Comparison of ENCODE assay signal across 19 cellular contexts in genomic region chr2:10873790-10874437, GRCh38. TPM values are rescaled to one million over a fixed set of nuclear protein-coding genes. Genes with fewer than 3 reads are reported as not detected.
DNase-seq lines count a peak whose midpoint lies in the region; ATAC-seq, FAIRE-seq and TF ChIP-seq lines count a peak whose summit lies in the region.
"Had no signal": no experiment of that assay in that cellular context is flagged by ENCODE, and none has a peak within 500 bp of the region (broad histone marks: within the 10 kb centered on the region; RNA-seq: fewer than 3 reads in every experiment).

No MANE protein-coding gene starts in this region.

- FAIRE-seq in GM12878 (lab: Jason Lieb, UNC) = peak; percentile 56
- FAIRE-seq: A549, colon, HepG2 had no signal

- TF ChIP-seq CTCF in GM12878 (IDR thresholded peaks at IDR 0.05 in 2 of 3, conservative IDR thresholded peaks at IDR 0.05 in 1 of 3; ENCODE audit: control insufficient read depth in 2 of 3, extremely low read depth in 1 of 3, insufficient read depth in 1 of 3, low read depth in 3 of 3, low read length in 3 of 3) (no peak), psoas muscle (IDR thresholded peaks at IDR 0.05) (no peak)

- H3K4me3 ChIP-seq in GM12878 (no peak overlapping the region), psoas muscle (no peak overlapping the region)
- H3K4me3 ChIP-seq: A549, SK-N-MC, transverse colon had no signal

- H3K9me3 ChIP-seq in GM12878 (replicated peaks; ENCODE audit: control insufficient read depth, insufficient read depth, low read length) = peaks cover 7% of the 10 kb centered on the region; the same call in 2 of the 3 replicates
- no peaks in the 10 kb centered on the region for H3K9me3 ChIP-seq in psoas muscle

- DNase-seq in activated CD4-positive, alpha-beta T cell treated with anti-CD3 and anti-CD28 coated beads for 36 hours = peak; percentile 50
- no peak for DNase-seq in activated CD4-positive, alpha-beta T cell treated with anti-CD3 and anti-CD28 coated beads, Interleukin-2, amount 50 U/mL, for 4 hours
- DNase-seq in GM12878 (ENCODE audit: low read depth, low spot score) (no peak), psoas muscle (no peak), NCI-H526 (lab: John Stamatoyannopoulos, UW) (no peak)
- no peak for DNase-seq in activated effector memory CD4-positive, alpha-beta T cell treated with Interleukin-2 at 50 U/mL for 16 hours
- DNase-seq in activated CD4-positive, CD25-positive, alpha-beta regulatory T cell treated with anti-CD3 and anti-CD28 coated beads, Interleukin-2, amount 50 U/mL, for 72 hours = no peak
- DNase-seq: activated CD4-positive, alpha-beta T cell treated with anti-CD3 and anti-CD28 coated beads for 1 hour; DMS153; natural killer cell; NCI-H1105 treated with DMSO at 0.1 percent for 48 hours; NCI-H774; transverse colon had no signal

- H3K4me3 Mint-ChIP-seq in activated CD4-positive, alpha-beta T cell treated with anti-CD3 and anti-CD28 coated beads for 36 hours = no peak overlapping the region
- H3K4me3 Mint-ChIP-seq: activated naive CD8-positive, alpha-beta T cell; natural killer cell had no signal

- H3K27me3 Mint-ChIP-seq in activated CD4-positive, alpha-beta T cell treated with anti-CD3 and anti-CD28 coated beads for 36 hours = peaks cover 4% of the 10 kb centered on the region

- TF ChIP-seq POLR2A in GM12878 (IDR thresholded peaks at IDR 0.05; ENCODE audit: low read depth, low read length) = no peak

- no peak overlapping the region for H3K27ac Mint-ChIP-seq in activated CD4-positive, alpha-beta T cell treated with anti-CD3 and anti-CD28 coated beads for 36 hours
- H3K27ac Mint-ChIP-seq: activated naive CD8-positive, alpha-beta T cell; natural killer cell had no signal

- intact Hi-C loops in activated CD4-positive, alpha-beta T cell treated with anti-CD3 and anti-CD28 coated beads for 36 hours (cut with DNase I, micrococcal nuclease) = no loop called here
- intact Hi-C loops in GM12878 (cut with micrococcal nuclease; ENCODE audit: unreplicated experiment) (no loop called here), psoas muscle (cut with DNase I) (no loop called here)

- no peak overlapping the region for H2AFZ ChIP-seq in GM12878 (ENCODE audit: control insufficient read depth, low read depth, low read length)

- H3K79me2 ChIP-seq in GM12878 (ENCODE audit: control insufficient read depth, insufficient read depth, low read length) = no peaks in the 10 kb centered on the region

- no TSS peak for BruUV-seq in GM12878 (replicated peaks; lab: Mats Ljungman, UMichigan)

- peaks cover 2% of the 10 kb centered on the region for H3K9me3 Mint-ChIP-seq in activated CD4-positive, alpha-beta T cell treated with anti-CD3 and anti-CD28 coated beads for 36 hours (ENCODE audit: low read depth)

- H4K20me1 ChIP-seq in GM12878 (ENCODE audit: control insufficient read depth, insufficient read depth) = no peaks in the 10 kb centered on the region

- H3K36me3 ChIP-seq in GM12878 (ENCODE audit: control insufficient read depth in 2 of 2, insufficient read depth in 2 of 2, low read length in 1 of 2) (no peaks in the 10 kb centered on the region), psoas muscle (ENCODE audit: insufficient read depth in 1 of 2, low read depth in 1 of 2) (no peaks in the 10 kb centered on the region)
- H3K36me3 ChIP-seq: transverse colon had no signal

- no peak for TF ChIP-seq EP300 in GM12878 (IDR thresholded peaks at IDR 0.05; ENCODE audit: borderline replicate concordance in 1 of 2, control insufficient read depth in 1 of 2, low read depth in 2 of 2, low read length in 2 of 2)

- H3K27me3 ChIP-seq in GM12878 (replicated peaks in 1 of 2; ENCODE audit: control insufficient read depth in 2 of 2, insufficient read depth in 2 of 2, low read length in 1 of 2) (peaks cover 2 to 4% of the 10 kb centered on the region in 2 experiments; a peak in 3 of 4 replicates), psoas muscle (ENCODE audit: insufficient read depth in 3 of 3, low read length in 2 of 3) (no peaks in the 10 kb centered on the region)
- H3K27me3 ChIP-seq: transverse colon had no signal

- ATAC-seq in activated CD4-positive, alpha-beta T cell treated with anti-CD3 and anti-CD28 coated beads for 36 hours = peak; percentile 87
- ATAC-seq in HG02610 (IDR thresholded peaks at IDR 0.05; ENCODE audit: unreplicated experiment) (peak; percentile 43), GM12878 (peak; percentile 61), psoas muscle (peak; percentile 68 to 86 (median 76))
- ATAC-seq: A549, HepG2, natural killer cell had no signal

- no peak for TF ChIP-seq RAD21 in GM12878 (IDR thresholded peaks at IDR 0.05; ENCODE audit: insufficient read depth, low read depth, low read length)

- RAD21 ChIA-PET in GM12878 (lab: Charles Lee; ENCODE audit: unreplicated experiment) = interaction anchor here (1.0 to 4.2 kb wide), 5 partner anchors 8 to 26 kb away, joined by 4 to 28 read pairs (median 8); no protein-coding TSS in a partner anchor

- WGBS in GM12878 (ENCODE audit: insufficient coverage, insufficient replicate concordance, low lambda C conversion rate, missing lambda C conversion rate) = 14% methylated on average over 9 of the region's 9 CpGs
- WGBS in psoas muscle, 3 donors = 35 to 46% (median 40%) methylated on average over 9 of the region's 9 CpGs

- no peak overlapping the region for H3K9ac ChIP-seq in GM12878 (ENCODE audit: control insufficient read depth, insufficient read depth, low read length)

- no peaks in the 10 kb centered on the region for H3K36me3 Mint-ChIP-seq in activated CD4-positive, alpha-beta T cell treated with anti-CD3 and anti-CD28 coated beads for 36 hours (ENCODE audit: low read depth)
- H3K36me3 Mint-ChIP-seq: activated naive CD8-positive, alpha-beta T cell had no signal

- CTCF ChIA-PET in activated CD4-positive, alpha-beta T cell treated with anti-CD3 and anti-CD28 coated beads for 36 hours (lab: Charles Lee) = interaction anchor here (0.6 to 1.3 kb wide), 5 partner anchors 9 to 251 kb away, joined by 3 to 5 read pairs (median 4); no protein-coding TSS in a partner anchor
- CTCF ChIA-PET in GM12878 (lab: Yijun Ruan, JAX) = interaction anchor here (1.0 to 3.2 kb wide), 4 partner anchors 9 to 41 kb away, joined by 3 to 13 read pairs (median 4); no protein-coding TSS in a partner anchor

- SMC1A ChIA-PET in GM12878 (lab: Charles Lee; ENCODE audit: uncharacterized antibody, unreplicated experiment) = interaction anchor here (1.0 to 5.0 kb wide), 4 partner anchors 9 to 27 kb away, joined by 3 to 34 read pairs (median 18); no protein-coding TSS in a partner anchor

- peak overlapping the region; percentile 3; the same call in 1 of the 2 replicates for H3K27ac ChIP-seq in GM12878 (ENCODE audit: control insufficient read depth, insufficient read depth)
- peak overlapping the region; percentile 54 for H3K27ac ChIP-seq in psoas muscle
- H3K27ac ChIP-seq: A549, SK-N-MC, transverse colon had no signal

- H3K4me1 ChIP-seq in GM12878 (ENCODE audit: control insufficient read depth, insufficient read depth, low read length) (peaks cover 2% of the 10 kb centered on the region), psoas muscle (peaks cover 16% of the 10 kb centered on the region)
- H3K4me1 ChIP-seq: A549 had no signal

- no peak overlapping the region for H3K4me2 ChIP-seq in GM12878 (ENCODE audit: control insufficient read depth, insufficient read depth)
- H3K4me2 ChIP-seq: A549 had no signal

- in situ Hi-C loops in GM12878 (cut with MboI) = no loop called here

- H3K4me1 Mint-ChIP-seq in activated CD4-positive, alpha-beta T cell treated with anti-CD3 and anti-CD28 coated beads for 36 hours = peaks cover 11% of the 10 kb centered on the region
- H3K4me1 Mint-ChIP-seq: natural killer cell had no signal

- POLR2A ChIA-PET in activated CD4-positive, alpha-beta T cell treated with anti-CD3 and anti-CD28 coated beads for 36 hours (lab: Charles Lee) = no interaction called here
- POLR2A ChIA-PET in GM12878 (lab: Charles Lee) = interaction anchor here (1.3 to 2.7 kb wide), 3 partner anchors 10 to 12 kb away, joined by 3 to 15 read pairs (median 7); no protein-coding TSS in a partner anchor

RNA-seq across cellular contexts. Expression of gene KCNF1, which starts 37.8 kb away (rescaled TPM):
- total RNA-seq in activated CD4-positive, alpha-beta T cell treated with anti-CD3 and anti-CD28 coated beads for 36 hours = not detected
- total RNA-seq in GM12878 (2013; cell fraction: nucleolus; rRNA removed) = not detected in 2 replicates
- total RNA-seq in GM12878 (2014; rRNA removed) (not detected in 2 replicates), GM12878 (2014; rRNA removed; fragmentation: Illumina TruSeq; extraction: Trizol) (not detected in 2 replicates), GM12878 (2021) (not detected in 2 replicates), psoas muscle (not detected)
- polyA plus RNA-seq in GM12878 (2011; ENCODE audit: low read depth) = not detected
- polyA plus RNA-seq in GM12878 (2011; rRNA removed) (not detected in 2 replicates), GM12878 (2014; fragmentation: Illumina TruSeq; extraction: Trizol) (not detected in 2 replicates), GM12878 (2014; fragmentation: Nextera tagmentation; extraction: Ambion mirVana) (not detected), GM12878 (2014; rRNA removed) (not detected in 2 replicates), GM12878 (2016; fragmentation: Nextera tagmentation; extraction: Ambion mirVana) (not detected), psoas muscle (under 1 TPM in 2 of 3 donors, not detected in 1; 0.06 to 0.07 TPM)
- not detected in 2 replicates for polyA plus RNA-seq in GM12878 (2011; cell fraction: cytosol; rRNA removed)
- not detected in 2 replicates for polyA plus RNA-seq in GM12878 (2011; cell fraction: nucleus; rRNA removed)
- not detected in 2 replicates for polyA plus RNA-seq in GM12878 (2012)
- not detected in 2 replicates for polyA minus RNA-seq in GM12878 (2011; rRNA and poly(A)+ RNA removed)
- not detected in 2 replicates for polyA minus RNA-seq in GM12878 (2011; cell fraction: cytosol; rRNA and poly(A)+ RNA removed)
- polyA minus RNA-seq in GM12878 (2011; cell fraction: nucleus; rRNA and poly(A)+ RNA removed) = not detected in 2 replicates
- total RNA-seq: natural killer cell had no signal
